Comparison of ENCODE assay signal across 23 cellular contexts in the genomic region with DNA sequence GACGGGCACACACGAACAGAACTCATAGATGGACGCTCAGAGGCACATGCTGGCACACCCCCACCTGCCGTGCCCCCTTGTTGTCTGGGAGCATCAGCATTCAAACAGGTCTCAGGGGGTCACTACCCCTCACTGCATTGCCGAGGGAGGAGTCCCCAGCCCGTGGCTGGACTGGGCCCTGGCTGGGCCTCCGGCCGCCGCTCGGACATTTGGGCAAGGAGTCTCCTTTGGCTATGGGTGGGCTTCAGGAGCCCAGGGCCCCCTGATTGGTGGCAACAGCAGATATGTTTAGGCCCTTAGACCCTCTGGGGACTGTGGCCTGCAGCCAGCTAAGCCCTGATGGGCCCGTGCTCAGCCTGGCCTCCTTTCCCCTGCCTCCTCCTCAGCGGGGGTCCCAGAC. TPM values are rescaled to one million over a fixed set of nuclear protein-coding genes. Genes with fewer than 3 reads are reported as not detected.
"Had no signal": no experiment of that assay in that cellular context is flagged by ENCODE, and none has a peak within 500 bp of the region (broad histone marks: within the 10 kb centered on the region; RNA-seq: fewer than 3 reads in every experiment).

No MANE protein-coding gene starts in this region.

- H3K36me3 Mint-ChIP-seq: memory B cell, natural killer cell had no signal

- ATAC-seq: effector memory CD8-positive, alpha-beta T cell; left lobe of liver; natural killer cell; sciatic nerve; stimulated activated naive CD8-positive, alpha-beta T cell treated with anti-CD3 and anti-CD28 coated beads, Interleukin-15, amount 100 ng/mL, for 72 hours had no signal

- H3K27me3 Mint-ChIP-seq: effector memory CD8-positive, alpha-beta T cell; stimulated activated naive CD8-positive, alpha-beta T cell treated with anti-CD3 and anti-CD28 coated beads, Interleukin-15, amount 100 ng/mL, for 72 hours had no signal

- DNase-seq: dermis blood vessel endothelial cell; effector memory CD8-positive, alpha-beta T cell; kidney; natural killer cell; stimulated activated CD4-positive, alpha-beta T cell treated with anti-CD3 and anti-CD28 coated beads, Interleukin-12 subunit alpha, Interleukin-12 subunit beta, amount 100 ng/mL, for 4 hours; stimulated activated CD4-positive, alpha-beta T cell treated with anti-CD3 and anti-CD28 coated beads, Interleukin-1b, Interleukin-23, amount 100 ng/mL, for 48 hours; stimulated activated CD4-positive, alpha-beta T cell treated with anti-CD3 and anti-CD28 coated beads, Interleukin-4, amount 100 ng/mL, for 1 hour; stimulated activated CD8-positive, alpha-beta memory T cell treated with anti-CD3 and anti-CD28 coated beads, Interleukin-4, amount 100 ng/mL, for 48 hours; stimulated activated naive CD4-positive, alpha-beta T cell; stimulated activated naive CD8-positive, alpha-beta T cell treated with anti-CD3 and anti-CD28 coated beads, Interleukin-15, amount 100 ng/mL, for 72 hours; testis had no signal

- H3K27ac ChIP-seq: coronary artery, prostate gland, right atrium auricular region, testis, upper lobe of left lung had no signal

- H3K36me3 ChIP-seq: prostate gland, right atrium auricular region, tibial nerve, upper lobe of left lung had no signal

- H3K4me2 ChIP-seq: smooth muscle cell had no signal

- H3K27me3 ChIP-seq: right atrium auricular region, testis, tibial nerve, upper lobe of left lung had no signal

- H3K4me1 ChIP-seq: prostate gland, upper lobe of left lung had no signal

- H3K4me3 ChIP-seq: coronary artery, lung, prostate gland, right atrium auricular region, smooth muscle cell, testis, tibial nerve, upper lobe of left lung had no signal

- H3K9me3 Mint-ChIP-seq: effector memory CD8-positive, alpha-beta T cell; memory B cell; natural killer cell; neural crest cell; stimulated activated naive CD8-positive, alpha-beta T cell treated with anti-CD3 and anti-CD28 coated beads, Interleukin-15, amount 100 ng/mL, for 72 hours had no signal

- H3K4me3 Mint-ChIP-seq: effector memory CD8-positive, alpha-beta T cell; memory B cell; natural killer cell; neural crest cell; stimulated activated naive CD8-positive, alpha-beta T cell treated with anti-CD3 and anti-CD28 coated beads, Interleukin-15, amount 100 ng/mL, for 72 hours had no signal

- H3K9me3 ChIP-seq: prostate gland, right atrium auricular region, testis, tibial nerve, upper lobe of left lung had no signal

- H3K4me1 Mint-ChIP-seq: memory B cell, natural killer cell, neural crest cell had no signal

- H3K27ac Mint-ChIP-seq: effector memory CD8-positive, alpha-beta T cell; memory B cell; natural killer cell; stimulated activated naive CD8-positive, alpha-beta T cell treated with anti-CD3 and anti-CD28 coated beads, Interleukin-15, amount 100 ng/mL, for 72 hours had no signal

RNA-seq across cellular contexts. Expression of a gene that starts 41.9 kb away (rescaled TPM):
- total RNA-seq: dermis blood vessel endothelial cell, left lobe of liver, mononuclear cell, natural killer cell had no signal
